In genomic region chr3:50089603-50089945, GRCh38 we compare ENCODE assay signal across 8 cellular contexts. TPM values are rescaled to one million over a fixed set of nuclear protein-coding genes. Genes with fewer than 3 reads are reported as not detected.
A peak's percentile ranks its signal among the peaks of the same experiment; 100 is the strongest.
DNase-seq lines count a peak whose midpoint lies in the region; ATAC-seq, FAIRE-seq and TF ChIP-seq lines count a peak whose summit lies in the region.

No MANE protein-coding gene starts in this region.

- peaks cover 0 to 4% of the 10 kb centered on the region in 2 donors for H3K4me1 ChIP-seq in lung (ENCODE audit: control insufficient read depth in 2 of 2, insufficient read depth in 2 of 2, low read length in 2 of 2)

- no peaks in the 10 kb centered on the region for H3K9me3 ChIP-seq in lung (ENCODE audit: control insufficient read depth in 2 of 2, insufficient read depth in 1 of 2, low read length in 1 of 2)

- no peaks in the 10 kb centered on the region for H3K27me3 ChIP-seq in lung (ENCODE audit: control insufficient read depth, insufficient read depth)

- no peak for TF ChIP-seq CTCF in GM12875 (IDR thresholded peaks at IDR 0.05; ENCODE audit: borderline replicate concordance, insufficient read depth, low read depth, low read length)
- no peak for TF ChIP-seq CTCF in LNCaP clone FGC (IDR thresholded peaks at IDR 0.05; ENCODE audit: control insufficient read depth, extremely low read depth, insufficient read depth)
- no peak for TF ChIP-seq CTCF in cardiac fibroblast (IDR thresholded peaks at IDR 0.05; ENCODE audit: low read depth, low read length)
- TF ChIP-seq CTCF in lung (IDR thresholded peaks at IDR 0.05; ENCODE audit: control extremely low read depth, extremely low read depth) = no peak

- H3K4me3 ChIP-seq in GM12875 (ENCODE audit: low read depth, low read length) = peak overlapping the region; percentile 78
- H3K4me3 ChIP-seq in LNCaP clone FGC (ENCODE audit: low read depth, low read length) = peak overlapping the region; percentile 88
- peak overlapping the region; percentile 69 to 100 for H3K4me3 ChIP-seq in cardiac fibroblast (replicated peaks in 1 of 2; ENCODE audit: low read depth in 2 of 2, low read length in 2 of 2)
- peak overlapping the region; percentile 85 for H3K4me3 ChIP-seq in lung

- peak overlapping the region; percentile 96 for H3K27ac ChIP-seq in lung (ENCODE audit: low read depth in 1 of 2, low read length in 1 of 2)

- no peak for FAIRE-seq in urothelium cell line (lab: Jason Lieb, UNC)

- H3K36me3 ChIP-seq in lung (ENCODE audit: control insufficient read depth in 2 of 2, insufficient read depth in 2 of 2, low read length in 2 of 2) = peaks cover 25 to 30% of the 10 kb centered on the region in 2 donors

- WGBS in lung, 2 donors = 0 to 1% methylated on average over 16 of the region's 16 CpGs

- DNase-seq in LNCaP clone FGC (ENCODE audit: low read depth) (no peak), cardiac fibroblast (ENCODE audit: low read depth in 2 of 2) (peak in 1 of 2 donors; percentile 35), lung (ENCODE audit: low spot score) (no peak), urothelium cell line (ENCODE audit: low spot score) (peak; percentile 13), HUDEP-2 (lab: John Stamatoyannopoulos, UW; ENCODE audit: unreplicated experiment in 76 of 76) (no peak), T1000 (lab: John Stamatoyannopoulos, UW) (no peak), middle frontal gyrus (ENCODE audit: extremely low spot score, low spot score) (no peak)

- no peak for ATAC-seq in lung (ENCODE audit: insufficient read depth, low FRiP score)

RNA-seq across cellular contexts. Expression of gene RBM5, which starts 0.9 kb away (rescaled TPM):
- 100 to 1,000 TPM; 115 to 380 TPM for total RNA-seq in lung
- 10 to 100 TPM; 71.4 to 74.3 TPM for polyA plus RNA-seq in lung
